ENCODE assay signal across 15 cellular contexts in genomic region chr6:109428889-109429477, GRCh38. TPM values are rescaled to one million over a fixed set of nuclear protein-coding genes. Genes with fewer than 3 reads are reported as not detected.
DNase-seq lines count a peak whose midpoint lies in the region; ATAC-seq and TF ChIP-seq lines count a peak whose summit lies in the region.
"Had no signal": no experiment of that assay in that cellular context is flagged by ENCODE, and none has a peak within 500 bp of the region (broad histone marks: within the 10 kb centered on the region; RNA-seq: fewer than 3 reads in every experiment).

No MANE protein-coding gene starts in this region.

- WGBS in IMR-90 (ENCODE audit: extremely low coverage in 2 of 2, insufficient read length in 1 of 2), 2 experiments, result 28% methylated on average over 3 of the region's 7 CpGs; no CpG with 5 or more reads in 1 of the 2 experiments
- WGBS in mesenchymal stem cell, result 68% methylated on average over 6 of the region's 7 CpGs

- no peak overlapping the region for H3K23ac ChIP-seq in IMR-90 (ENCODE audit: low read depth, low read length)
- H3K23ac ChIP-seq in mesenchymal stem cell (ENCODE audit: low read length in 2 of 2), result no peak overlapping the region

- H2BK15ac ChIP-seq in IMR-90 (ENCODE audit: low read depth, low read length) (no peak overlapping the region), mesenchymal stem cell (ENCODE audit: low read depth, poor library complexity, severe bottlenecking) (no peak overlapping the region)

- dilution Hi-C loops in IMR-90 (cut with HindIII; ENCODE audit: low sequenced_read_pairs, unreplicated experiment), result no loop called here

- H3K4me2 ChIP-seq in IMR-90 (ENCODE audit: low read depth, low read length) (no peak overlapping the region; the same call in 1 of the 2 replicates), mesenchymal stem cell (ENCODE audit: low read length, poor library complexity, severe bottlenecking) (no peak overlapping the region)

- H2AK5ac ChIP-seq in IMR-90 (ENCODE audit: low read depth, low read length) (no peak overlapping the region), mesenchymal stem cell (ENCODE audit: low read length, severe bottlenecking) (no peak overlapping the region)

- H3K4me3 ChIP-seq in IMR-90 (ENCODE audit: insufficient read depth, low read depth, low read length) (no peak overlapping the region), choroid plexus epithelial cell (ENCODE audit: low read depth, low read length) (no peak overlapping the region), mesenchymal stem cell (ENCODE audit: insufficient read depth in 1 of 2, low read depth in 1 of 2, low read length in 2 of 2) (no peak overlapping the region), H7 (ENCODE audit: insufficient read depth, low read depth, low read length) (no peak overlapping the region)

- no peaks in the 10 kb centered on the region for H3K9me1 ChIP-seq in IMR-90 (ENCODE audit: insufficient read depth, low read length)

- H3K9me3 ChIP-seq in IMR-90 (ENCODE audit: control insufficient read depth, insufficient read depth, low read length) (no peaks in the 10 kb centered on the region), mesenchymal stem cell (ENCODE audit: control insufficient read depth, low read length) (no peaks in the 10 kb centered on the region)

- H4K8ac ChIP-seq in IMR-90 (ENCODE audit: low read depth in 2 of 2, low read length in 2 of 2) (no peak overlapping the region), mesenchymal stem cell (ENCODE audit: low read length) (no peak overlapping the region)

- peaks cover 2% of the 10 kb centered on the region; the same call in 1 of the 2 replicates for H3K27me3 ChIP-seq in IMR-90 (ENCODE audit: control insufficient read depth, insufficient read depth, low read length)
- peaks cover 0 to 4% of the 10 kb centered on the region in 2 experiments for H3K27me3 ChIP-seq in mesenchymal stem cell (ENCODE audit: control insufficient read depth in 1 of 2, insufficient read depth in 1 of 2, low read length in 2 of 2)
- H3K27me3 ChIP-seq in H7 (ENCODE audit: control insufficient read depth, insufficient read depth, low read length), result no peaks in the 10 kb centered on the region

- TF ChIP-seq CTCF in IMR-90 (conservative IDR thresholded peaks at IDR 0.05; ENCODE audit: low read depth, low read length) (no peak), choroid plexus epithelial cell (conservative IDR thresholded peaks at IDR 0.05; ENCODE audit: low read depth, low read length) (no peak)

- POLR2A ChIA-PET in IMR-90 (lab: Charles Lee; ENCODE audit: unreplicated experiment), result no interaction called here

- no peak overlapping the region for H2BK20ac ChIP-seq in IMR-90 (ENCODE audit: low read depth, low read length)

- intact Hi-C loops in IMR-90 (cut with micrococcal nuclease), result no loop called here

- H3K4me1 ChIP-seq in IMR-90 (ENCODE audit: control insufficient read depth, insufficient read depth, low read length) (no peaks in the 10 kb centered on the region; the same call in 1 of the 2 replicates), mesenchymal stem cell (ENCODE audit: control insufficient read depth, insufficient read depth, low read depth, low read length) (peaks cover 4% of the 10 kb centered on the region)

- H3K27ac ChIP-seq in IMR-90 (ENCODE audit: insufficient read depth, low read length), result no peak overlapping the region
- H3K27ac ChIP-seq in mesenchymal stem cell (ENCODE audit: low read length, poor library complexity, severe bottlenecking), result no peak overlapping the region

- peak; percentile 46 for DNase-seq in AG20443 (ENCODE audit: low spot score)
- DNase-seq in IMR-90, result peak; percentile 74
- DNase-seq in choroid plexus epithelial cell (ENCODE audit: low read depth), result peak; percentile 30
- peak; percentile 36 for DNase-seq in mesenchymal stem cell
- no peak for DNase-seq in H7
- no peak for DNase-seq in activated T-cell treated with anti-CD3 and anti-CD28 coated beads for 4 hours
- DNase-seq: activated CD4-positive, alpha-beta T cell treated with anti-CD3 and anti-CD28 coated beads, Interleukin-2, amount 50 U/mL, for 1 hour; activated gamma-delta T cell treated with Interleukin-2 at 50 U/mL for 16 hours; CD4-positive, alpha-beta memory T cell; erythroblast; KG1; NCI-H187 treated with DMSO at 0.1 percent for 48 hours; stimulated activated naive CD8-positive, alpha-beta T cell treated with anti-CD3 and anti-CD28 coated beads, Interleukin-15, Interleukin-2, amounts not matched to agents 100 U/mL and 50 U/mL, for 24 hours had no signal

- ATAC-seq in IMR-90 (ENCODE audit: low read depth) (peak; percentile 99), HG02678 (IDR thresholded peaks at IDR 0.05; ENCODE audit: unreplicated experiment) (no peak), HG03097 (IDR thresholded peaks at IDR 0.05; ENCODE audit: low FRiP score, unreplicated experiment) (no peak)
- ATAC-seq: stimulated activated naive CD8-positive, alpha-beta T cell treated with anti-CD3 and anti-CD28 coated beads, Interleukin-15, Interleukin-2, amounts not matched to agents 100 U/mL and 50 U/mL, for 24 hours had no signal

- H3K79me1 ChIP-seq in IMR-90 (ENCODE audit: low read depth in 1 of 2, low read length in 2 of 2), result no peaks in the 10 kb centered on the region
- no peaks in the 10 kb centered on the region for H3K79me1 ChIP-seq in mesenchymal stem cell (replicated peaks; ENCODE audit: low read length, poor library complexity, severe bottlenecking)

- H2BK12ac ChIP-seq in mesenchymal stem cell (ENCODE audit: low read length in 2 of 2), result no peak overlapping the region

- H3K9ac ChIP-seq in IMR-90 (ENCODE audit: low read depth, low read length), result no peak overlapping the region
- peak overlapping the region; percentile 33 for H3K9ac ChIP-seq in mesenchymal stem cell (ENCODE audit: low read length)

- no peak overlapping the region for H2BK5ac ChIP-seq in IMR-90 (ENCODE audit: low read depth, low read length, poor library complexity, severe bottlenecking)
- no peak overlapping the region for H2BK5ac ChIP-seq in mesenchymal stem cell (ENCODE audit: low read depth, low read length, poor library complexity, severe bottlenecking)

- no peaks in the 10 kb centered on the region for H4K20me1 ChIP-seq in IMR-90 (ENCODE audit: insufficient read depth, low read length)

- H2AFZ ChIP-seq in IMR-90 (replicated peaks; ENCODE audit: low read length, poor library complexity), result no peak overlapping the region
- H2AFZ ChIP-seq in mesenchymal stem cell (ENCODE audit: low read depth, low read length), result no peak overlapping the region

- no peak for TF ChIP-seq POLR2A in IMR-90 (IDR thresholded peaks at IDR 0.05; ENCODE audit: low read depth, low read length)

- H3K56ac ChIP-seq in IMR-90 (ENCODE audit: extremely low read depth, insufficient read depth, low read length), result no peak overlapping the region

- H4K91ac ChIP-seq in IMR-90 (ENCODE audit: insufficient read depth, low read depth, low read length), result no peak overlapping the region
- no peak overlapping the region for H4K91ac ChIP-seq in mesenchymal stem cell (ENCODE audit: low read length)

- H3K14ac ChIP-seq in IMR-90 (replicated peaks; ENCODE audit: low read depth, low read length) (no peak overlapping the region), mesenchymal stem cell (ENCODE audit: low read length in 2 of 2) (no peak overlapping the region)

- H3K36me3 ChIP-seq in IMR-90 (ENCODE audit: control insufficient read depth, insufficient read depth, low read length) (no peaks in the 10 kb centered on the region), mesenchymal stem cell (ENCODE audit: control insufficient read depth in 1 of 2, insufficient read depth in 2 of 2, low read depth in 1 of 2, low read length in 2 of 2) (no peaks in the 10 kb centered on the region), H7 (replicated peaks; ENCODE audit: control insufficient read depth, insufficient read depth, low read length) (no peaks in the 10 kb centered on the region)

- CTCF ChIA-PET in IMR-90 (lab: Yijun Ruan, JAX), result interaction anchor here (0.7 kb wide), 2 partner anchors 9 to 11 kb away, joined by 4 to 5 read pairs; partner anchors contain the start of genes PPIL6 and SMPD2

- no peak overlapping the region for H2AK9ac ChIP-seq in IMR-90 (replicated peaks; ENCODE audit: low read depth, low read length, poor library complexity)

- no peak overlapping the region for H4K5ac ChIP-seq in IMR-90 (ENCODE audit: low read depth, low read length)

- H3K18ac ChIP-seq in IMR-90 (ENCODE audit: low read depth, low read length) (no peak overlapping the region), mesenchymal stem cell (ENCODE audit: low read depth in 1 of 2, low read length in 2 of 2) (no peak overlapping the region)

- in situ Hi-C loops in IMR-90 (cut with MboI; ENCODE audit: low sequenced_read_pairs), result no loop called here

- no peak for TF ChIP-seq RAD21 in IMR-90 (IDR thresholded peaks at IDR 0.05; ENCODE audit: low read length)

- H2BK120ac ChIP-seq in IMR-90 (ENCODE audit: low read depth, low read length), result no peak overlapping the region
- H2BK120ac ChIP-seq in mesenchymal stem cell (ENCODE audit: low read depth, low read length), result no peak overlapping the region

- no TSS peak for BruUV-seq in IMR-90 (replicated peaks; lab: Mats Ljungman, UMichigan)

- no peak overlapping the region for H3K4ac ChIP-seq in IMR-90 (ENCODE audit: low read depth, low read length)
- H3K4ac ChIP-seq in mesenchymal stem cell (ENCODE audit: low read depth in 1 of 2, low read length in 2 of 2), result no peak overlapping the region

RNA-seq across cellular contexts. Expression of gene PPIL6, which starts 11.4 kb away (rescaled TPM):
- 0.18 and 1.4 TPM in 2 replicates for total RNA-seq in IMR-90 (2012; rRNA removed)
- polyA plus RNA-seq in IMR-90 (2012; rRNA removed), result 0.07 and 0.15 TPM in 2 replicates
- 0.09 and 0.12 TPM in 2 replicates for polyA plus RNA-seq in IMR-90 (2012; cell fraction: cytosol; rRNA removed)
- 0.06 and 0.09 TPM in 2 replicates for polyA plus RNA-seq in IMR-90 (2012; cell fraction: nucleus; rRNA removed; ENCODE audit: low replicate concordance)
- polyA plus RNA-seq in mesenchymal stem cell (2013, experiment 1 of 2), result 0.73 TPM
- polyA plus RNA-seq in mesenchymal stem cell (2013, experiment 2 of 2), result 0.45 TPM
- total RNA-seq in H7 (2014; rRNA removed; shearing (Covaris generic)), result 0.35 TPM in 1 of 2 replicates, not detected in the other

RNA-seq across cellular contexts. Expression of gene SMPD2, which starts 11.5 kb away (rescaled TPM):
- total RNA-seq in IMR-90 (2012; rRNA removed), result 8.3 and 9.0 TPM in 2 replicates
- polyA plus RNA-seq in IMR-90 (2012; rRNA removed), result 7.1 and 7.7 TPM in 2 replicates
- polyA plus RNA-seq in IMR-90 (2012; cell fraction: cytosol; rRNA removed), result 5.2 and 6.0 TPM in 2 replicates
- 18.1 and 25.2 TPM in 2 replicates for polyA plus RNA-seq in IMR-90 (2012; cell fraction: nucleus; rRNA removed; ENCODE audit: low replicate concordance)
- 4.7 TPM for polyA plus RNA-seq in mesenchymal stem cell (2013, experiment 1 of 2)
- 5.0 TPM for polyA plus RNA-seq in mesenchymal stem cell (2013, experiment 2 of 2)
- total RNA-seq in H7 (2014; rRNA removed; shearing (Covaris generic)), result 11.3 and 13.2 TPM in 2 replicates

RNA-seq across cellular contexts. Expression of gene MICAL1, which starts 26.6 kb away (rescaled TPM):
- total RNA-seq in IMR-90 (2012; rRNA removed), result 28.6 and 30.5 TPM in 2 replicates
- 57.1 and 59.1 TPM in 2 replicates for polyA plus RNA-seq in IMR-90 (2012; rRNA removed)
- polyA plus RNA-seq in IMR-90 (2012; cell fraction: cytosol; rRNA removed), result 24.7 and 32.0 TPM in 2 replicates
- polyA plus RNA-seq in IMR-90 (2012; cell fraction: nucleus; rRNA removed; ENCODE audit: low replicate concordance), result 387 and 626 TPM in 2 replicates
- 25.7 TPM for polyA plus RNA-seq in mesenchymal stem cell (2013, experiment 1 of 2)
- 24.6 TPM for polyA plus RNA-seq in mesenchymal stem cell (2013, experiment 2 of 2)
- 45.1 and 56.9 TPM in 2 replicates for total RNA-seq in H7 (2014; rRNA removed; shearing (Covaris generic))

RNA-seq across cellular contexts. Expression of gene CD164, which starts 46.7 kb away (rescaled TPM):
- total RNA-seq in IMR-90 (2012; rRNA removed), result 127 and 150 TPM in 2 replicates
- 146 and 148 TPM in 2 replicates for polyA plus RNA-seq in IMR-90 (2012; rRNA removed)
- 104 and 125 TPM in 2 replicates for polyA plus RNA-seq in IMR-90 (2012; cell fraction: cytosol; rRNA removed)
- 38.9 and 93.3 TPM in 2 replicates for polyA plus RNA-seq in IMR-90 (2012; cell fraction: nucleus; rRNA removed; ENCODE audit: low replicate concordance)
- polyA plus RNA-seq in mesenchymal stem cell (2013, experiment 1 of 2), result 364 TPM
- 391 TPM for polyA plus RNA-seq in mesenchymal stem cell (2013, experiment 2 of 2)
- total RNA-seq in H7 (2014; rRNA removed; shearing (Covaris generic)), result 79.0 and 84.7 TPM in 2 replicates

RNA-seq across cellular contexts. Expression of gene ZBTB24, which starts 54.0 kb away (rescaled TPM):
- 7.9 and 10.3 TPM in 2 replicates for total RNA-seq in IMR-90 (2012; rRNA removed)
- polyA plus RNA-seq in IMR-90 (2012; rRNA removed), result 2.1 and 2.3 TPM in 2 replicates
- polyA plus RNA-seq in IMR-90 (2012; cell fraction: cytosol; rRNA removed), result 0.63 and 0.75 TPM in 2 replicates
- 1.1 and 2.2 TPM in 2 replicates for polyA plus RNA-seq in IMR-90 (2012; cell fraction: nucleus; rRNA removed; ENCODE audit: low replicate concordance)
- 3.7 TPM for polyA plus RNA-seq in mesenchymal stem cell (2013, experiment 1 of 2)
- polyA plus RNA-seq in mesenchymal stem cell (2013, experiment 2 of 2), result 3.7 TPM
- 17.8 and 18.1 TPM in 2 replicates for total RNA-seq in H7 (2014; rRNA removed; shearing (Covaris generic))

Comparison
In these comparisons a context has a peak if more than half of its experiments do, and no peak if none do; other contexts are left out.
1. DNase-seq: peak in AG20443 (single experiment), IMR-90 (single experiment), choroid plexus epithelial cell (single experiment) and mesenchymal stem cell (single experiment); none in H7 (single experiment) and activated T-cell treated with anti-CD3 and anti-CD28 coated beads for 4 hours (single experiment).